Comparison of ENCODE assay signal across 1 cellular context in genomic region chr9:98182069-98182820, GRCh38.
TF ChIP-seq lines count a peak whose summit lies in the region.

No MANE protein-coding gene starts in this region.

TF ChIP-seq in K562, 482 proteins besides CTCF, POLR2A, EP300 and RAD21 (continued from another document and continues in another):
- TF ChIP-seq MLLT1 (IDR thresholded peaks at IDR 0.05) (no peak), CBX1 (IDR thresholded peaks at IDR 0.05; ENCODE audit: low read depth) (peak; percentile 56; the same call in 1 of the 2 replicates), ZNF165 (CRISPR knock-in tag; IDR thresholded peaks at IDR 0.05; ENCODE audit: borderline replicate concordance) (no peak), ZNF133 (CRISPR knock-in tag; IDR thresholded peaks at IDR 0.05) (no peak), ZBTB34 (CRISPR knock-in tag; IDR thresholded peaks at IDR 0.05) (no peak), ZNF592 (IDR thresholded peaks at IDR 0.05) (peak; percentile 75), ZFX (CRISPR knock-in tag; IDR thresholded peaks at IDR 0.05) (no peak; the same call in 1 of the 2 replicates), SMAD4 (CRISPR knock-in tag; conservative IDR thresholded peaks at IDR 0.05) (peak; percentile 63), SMARCB1 (IDR thresholded peaks at IDR 0.05; ENCODE audit: insufficient read length, low read depth) (peak; percentile 75), PATZ1 (CRISPR knock-in tag; IDR thresholded peaks at IDR 0.05; ENCODE audit: borderline replicate concordance) (no peak), PKNOX1 (IDR thresholded peaks at IDR 0.05) (peak; percentile 57; the same call in 1 of the 2 replicates), CHD1 (IDR thresholded peaks at IDR 0.05; ENCODE audit: low read length) (no peak), TEAD1 (CRISPR knock-in tag; IDR thresholded peaks at IDR 0.05) (peak; percentile 31 to 62; a peak in 1 of 4 replicates), NFYB (IDR thresholded peaks at IDR 0.05; ENCODE audit: extremely low read depth, insufficient read length) (no peak), CBX3 (IDR thresholded peaks at IDR 0.05; ENCODE audit: borderline replicate concordance in 1 of 2, low read length in 2 of 2) (no peak; a peak in 2 of 3 replicates), STAT5B (CRISPR knock-in tag; IDR thresholded peaks at IDR 0.05) (no peak), CTCFL (IDR thresholded peaks at IDR 0.05; ENCODE audit: borderline replicate concordance, insufficient read depth, low read depth, low read length, poor library complexity, severe bottlenecking) (no peak), HNRNPK (IDR thresholded peaks at IDR 0.05; ENCODE audit: low read depth, low read length, poor library complexity, severe bottlenecking) (no peak), RNF219 (CRISPR knock-in tag; IDR thresholded peaks at IDR 0.05) (no peak), POLR2AphosphoS2 (IDR thresholded peaks at IDR 0.05; ENCODE audit: low read length) (no peak), CREM (IDR thresholded peaks at IDR 0.05; ENCODE audit: low read depth) (peak; percentile 48; the same call in 1 of the 2 replicates), MTF1 (CRISPR knock-in tag; IDR thresholded peaks at IDR 0.05; ENCODE audit: borderline replicate concordance) (peak; percentile 48; the same call in 1 of the 2 replicates), MAZ (CRISPR knock-in tag; conservative IDR thresholded peaks at IDR 0.05 in 1 of 2, IDR thresholded peaks at IDR 0.05 in 1 of 2) (peak; percentile 54 to 80), NCOR1 (IDR thresholded peaks at IDR 0.05) (peak; percentile 94), ZMIZ1 (IDR thresholded peaks at IDR 0.05; ENCODE audit: low read depth in 2 of 2, low read length in 2 of 2) (peak in 1 of 2 experiments; percentile 84; a peak in 2 of 4 replicates), ZNF311 (CRISPR knock-in tag; IDR thresholded peaks at IDR 0.05) (0 out of 2 replicates have a peak, but pooled peaks have one; percentile 61), CREB5 (CRISPR knock-in tag; IDR thresholded peaks at IDR 0.05) (no peak), HDAC8 (tag; IDR thresholded peaks at IDR 0.05) (0 out of 2 replicates have a peak, but pooled peaks have one; percentile 17), DEAF1 (CRISPR knock-in tag; IDR thresholded peaks at IDR 0.05) (no peak), TCF3 (CRISPR knock-in tag; IDR thresholded peaks at IDR 0.05) (peak; percentile 87), CBX8 (IDR thresholded peaks at IDR 0.05; ENCODE audit: borderline replicate concordance, extremely low read depth, low read depth, low read length, poor library complexity, severe bottlenecking) (no peak), BRCA1 (IDR thresholded peaks at IDR 0.05) (no peak), BRCA1 (CRISPR knock-in tag; IDR thresholded peaks at IDR 0.05) (no peak), MTA2 (IDR thresholded peaks at IDR 0.05; ENCODE audit: low read depth) (peak; percentile 45; the same call in 1 of the 2 replicates), PTTG1 (tag; IDR thresholded peaks at IDR 0.05; ENCODE audit: low read depth) (no peak), HMGN3 (IDR thresholded peaks at IDR 0.05; ENCODE audit: borderline replicate concordance, extremely low read depth, insufficient read length, low read depth, low read length) (peak; percentile 78)
